In the genomic region with DNA sequence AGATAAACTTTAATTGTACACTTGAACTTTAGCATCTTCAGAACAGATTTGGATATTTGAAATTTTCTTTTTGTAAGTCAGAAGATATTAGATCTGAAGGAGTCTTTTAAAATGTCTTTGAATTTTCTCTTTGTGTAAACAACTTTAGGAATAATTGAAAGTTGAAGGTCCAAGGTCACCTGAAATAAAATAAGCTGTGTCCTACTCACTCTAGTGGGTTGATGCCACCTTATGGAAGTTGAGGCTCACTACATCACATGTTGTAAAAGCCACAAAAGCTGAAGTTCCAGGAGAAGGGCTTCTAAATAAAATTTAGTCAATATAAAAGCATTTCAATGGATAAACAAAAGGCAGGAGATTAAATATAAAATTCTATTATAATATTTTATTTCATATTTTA, we compare ENCODE assay signal across 8 cellular contexts.
A peak's percentile ranks its signal among the peaks of the same experiment; 100 is the strongest.
DNase-seq lines count a peak whose midpoint lies in the region; ATAC-seq, FAIRE-seq and TF ChIP-seq lines count a peak whose summit lies in the region.

No MANE protein-coding gene starts in this region.

- DNase-seq in Karpas-422, result peak; percentile 63
- peak; percentile 5 for DNase-seq in astrocyte (ENCODE audit: low read depth)
- DNase-seq in myocyte (ENCODE audit: low read depth), result peak; percentile 21
- no peak for DNase-seq in sigmoid colon
- DNase-seq in stimulated activated CD4-positive, alpha-beta T cell treated with anti-CD3 and anti-CD28 coated beads, Interleukin-4, amount 100 ng/mL, for 1 hour, result no peak
- no peak for DNase-seq in Right ventricle myocardium inferior (ENCODE audit: missing footprints)

- no peaks in the 10 kb centered on the region for H3K27me3 ChIP-seq in Karpas-422 (ENCODE audit: low read length)
- H3K27me3 ChIP-seq in astrocyte (ENCODE audit: insufficient read depth, low read length), result no peaks in the 10 kb centered on the region
- H3K27me3 ChIP-seq in sigmoid colon, result no peaks in the 10 kb centered on the region

- no peaks in the 10 kb centered on the region for H3K9me2 ChIP-seq in Karpas-422 (replicated peaks; ENCODE audit: insufficient read depth, low read length)

- no peak overlapping the region for H3K27ac Mint-ChIP-seq in astrocyte (ENCODE audit: unreplicated experiment)

- H3K9me3 ChIP-seq in Karpas-422 (ENCODE audit: low read length), result no peaks in the 10 kb centered on the region
- no peaks in the 10 kb centered on the region for H3K9me3 ChIP-seq in astrocyte (ENCODE audit: insufficient read depth, low read depth, low read length)
- no peaks in the 10 kb centered on the region for H3K9me3 ChIP-seq in sigmoid colon

- H3K9me3 Mint-ChIP-seq in astrocyte (ENCODE audit: unreplicated experiment), result no peaks in the 10 kb centered on the region

- no peaks in the 10 kb centered on the region for H3K4me1 Mint-ChIP-seq in astrocyte (ENCODE audit: low read depth, unreplicated experiment)

- H3K4me3 Mint-ChIP-seq in astrocyte (ENCODE audit: unreplicated experiment), result no peak overlapping the region

- H3K4me3 ChIP-seq in Karpas-422 (ENCODE audit: low read length) (no peak overlapping the region), astrocyte (ENCODE audit: insufficient read depth, low read depth, low read length) (no peak overlapping the region), sigmoid colon (no peak overlapping the region)

- intact Hi-C loops in sigmoid colon (cut with DNase I), result no loop called here
- intact Hi-C loops in Right ventricle myocardium inferior (cut with DNase I), result no loop called here

- H3K27ac ChIP-seq in Karpas-422 (ENCODE audit: low read length) (no peak overlapping the region), astrocyte (ENCODE audit: low read depth, low read length) (no peak overlapping the region), sigmoid colon (no peak overlapping the region)

- TF ChIP-seq CTCF in astrocyte (IDR thresholded peaks at IDR 0.05; ENCODE audit: insufficient read depth, low read depth, low read length) (peak; percentile 54), sigmoid colon (IDR thresholded peaks at IDR 0.05) (no peak)

- TF ChIP-seq POLR2A in sigmoid colon (IDR thresholded peaks at IDR 0.05), result no peak

- no peaks in the 10 kb centered on the region for H3K36me3 Mint-ChIP-seq in astrocyte (ENCODE audit: low read depth, unreplicated experiment)

- H3K36me3 ChIP-seq in Karpas-422 (ENCODE audit: insufficient read depth, low read length) (no peaks in the 10 kb centered on the region), astrocyte (ENCODE audit: insufficient read depth, low read length) (no peaks in the 10 kb centered on the region), sigmoid colon (no peaks in the 10 kb centered on the region)

- H3K4me2 ChIP-seq in Karpas-422 (ENCODE audit: low read depth, low read length, poor library complexity, severe bottlenecking) (no peak overlapping the region), astrocyte (ENCODE audit: low read length) (no peak overlapping the region)

- TF ChIP-seq EP300 in sigmoid colon (IDR thresholded peaks at IDR 0.05), result no peak

- H3K4me1 ChIP-seq in Karpas-422 (ENCODE audit: low read length), result peaks cover 5% of the 10 kb centered on the region; the same call in 1 of the 2 replicates
- no peaks in the 10 kb centered on the region for H3K4me1 ChIP-seq in astrocyte (ENCODE audit: insufficient read depth, low read length)
- no peaks in the 10 kb centered on the region for H3K4me1 ChIP-seq in sigmoid colon

- FAIRE-seq in G401.6 (lab: Jason Lieb, UNC) (peak; percentile 85), astrocyte (lab: Jason Lieb, UNC) (no peak)

- H4K20me1 ChIP-seq in Karpas-422 (ENCODE audit: insufficient read depth, low read depth, low read length) (no peaks in the 10 kb centered on the region), astrocyte (ENCODE audit: insufficient read depth, low read length) (no peaks in the 10 kb centered on the region)

- no peak overlapping the region for H3K9ac ChIP-seq in Karpas-422 (ENCODE audit: low read length)
- no peak overlapping the region for H3K9ac ChIP-seq in astrocyte (ENCODE audit: low read length)

- no peaks in the 10 kb centered on the region for H3K27me3 Mint-ChIP-seq in astrocyte (ENCODE audit: low read depth, unreplicated experiment)

- H2AFZ ChIP-seq in Karpas-422 (ENCODE audit: low read length) (no peak overlapping the region), astrocyte (ENCODE audit: low read depth, low read length) (no peak overlapping the region)

- H3K79me2 ChIP-seq in Karpas-422 (ENCODE audit: low read length), result no peaks in the 10 kb centered on the region
- no peaks in the 10 kb centered on the region for H3K79me2 ChIP-seq in astrocyte (ENCODE audit: insufficient read depth, low read length)

- peak; percentile 76 for ATAC-seq in GM21390 (IDR thresholded peaks at IDR 0.05; ENCODE audit: unreplicated experiment)
- ATAC-seq in Right ventricle myocardium inferior, result no peak

Comparison
In these comparisons a context has a peak if more than half of its experiments do, and no peak if none do; other contexts are left out.
1. DNase-seq: peak in Karpas-422 (single experiment), astrocyte (single experiment) and myocyte (single experiment); none in sigmoid colon (single experiment), stimulated activated CD4-positive, alpha-beta T cell treated with anti-CD3 and anti-CD28 coated beads, Interleukin-4, amount 100 ng/mL, for 1 hour (single experiment) and Right ventricle myocardium inferior (single experiment).